ENCODE assay signal across 8 cellular contexts in the genomic region with DNA sequence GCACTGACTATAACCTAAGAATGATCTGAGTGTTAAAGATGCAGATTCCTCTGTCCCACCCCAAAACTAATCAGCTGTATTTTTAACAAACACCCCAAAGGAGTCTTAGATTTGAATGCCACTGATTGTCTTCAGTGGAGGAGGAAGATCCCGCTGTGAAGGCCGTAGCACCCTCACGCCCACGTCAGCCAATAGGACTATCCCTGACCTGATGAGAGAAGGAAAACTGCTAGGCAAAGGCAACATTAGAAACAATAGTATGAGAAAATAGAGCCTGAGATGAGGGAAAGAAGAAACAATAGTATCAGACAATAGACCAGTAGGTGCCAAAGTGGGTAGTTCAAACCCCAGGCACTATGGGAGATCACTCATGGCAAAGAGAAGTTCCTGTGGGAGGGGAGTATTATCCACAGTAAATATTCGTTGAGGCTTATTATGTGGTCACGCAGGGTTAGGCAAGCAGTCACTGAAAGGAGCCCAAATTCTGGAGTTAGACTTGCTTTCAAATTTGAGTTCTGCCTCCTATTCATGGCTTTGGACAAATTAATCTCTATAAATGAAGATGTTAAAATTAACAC. TPM values are rescaled to one million over a fixed set of nuclear protein-coding genes. Genes with fewer than 3 reads are reported as not detected.
DNase-seq lines count a peak whose midpoint lies in the region; ATAC-seq and TF ChIP-seq lines count a peak whose summit lies in the region.

No MANE protein-coding gene starts in this region.

- H3K36me3 ChIP-seq in iPS-18a (ENCODE audit: control insufficient read depth, low read depth, low read length), result peaks cover 11% of the 10 kb centered on the region
- H3K36me3 ChIP-seq in subcutaneous abdominal adipose tissue (ENCODE audit: control insufficient read depth in 5 of 5, insufficient read depth in 5 of 5, low read length in 5 of 5), result peaks cover 0 to 11% (median 3%) of the 10 kb centered on the region in 5 donors

- peak overlapping the region; percentile 98 for H3K27ac Mint-ChIP-seq in activated CD8-positive, alpha-beta T cell treated with anti-CD3 and anti-CD28 coated beads for 36 hours

- H3K9me3 Mint-ChIP-seq in activated CD8-positive, alpha-beta T cell treated with anti-CD3 and anti-CD28 coated beads for 36 hours, result peaks cover 3% of the 10 kb centered on the region

- no peak for ATAC-seq in activated CD8-positive, alpha-beta T cell treated with anti-CD3 and anti-CD28 coated beads for 36 hours
- no peak for ATAC-seq in GM21825 (IDR thresholded peaks at IDR 0.05; ENCODE audit: unreplicated experiment)
- ATAC-seq in HG02973 (IDR thresholded peaks at IDR 0.05; ENCODE audit: unreplicated experiment), result no peak

- CTCF ChIA-PET in activated CD8-positive, alpha-beta T cell treated with anti-CD3 and anti-CD28 coated beads for 36 hours (lab: Charles Lee), result interaction anchor here (2.0 to 15.2 kb wide), 2 partner anchors 19 to 47 kb away, joined by 9 to 215 read pairs; no protein-coding TSS in a partner anchor

- H3K4me3 ChIP-seq in iPS-18a (ENCODE audit: low read length), result peak overlapping the region; percentile 87
- H3K4me3 ChIP-seq in subcutaneous abdominal adipose tissue (ENCODE audit: low read depth in 1 of 5, low read length in 5 of 5), result peak overlapping the region; percentile 36 to 99 (median 99)

- POLR2A ChIA-PET in activated CD8-positive, alpha-beta T cell treated with anti-CD3 and anti-CD28 coated beads for 36 hours (lab: Charles Lee), result interaction anchor here (0.6 to 28.8 kb wide), 10 partner anchors 9 to 314 kb away, joined by 3 to 955 read pairs (median 10); a partner anchor contains a TSS

- peak overlapping the region; percentile 99 for H3K4me3 Mint-ChIP-seq in activated CD8-positive, alpha-beta T cell treated with anti-CD3 and anti-CD28 coated beads for 36 hours

- H3K36me3 Mint-ChIP-seq in activated CD8-positive, alpha-beta T cell treated with anti-CD3 and anti-CD28 coated beads for 36 hours (ENCODE audit: low read depth), result peaks cover 62% of the 10 kb centered on the region

- peaks cover 21% of the 10 kb centered on the region for H3K4me1 ChIP-seq in iPS-18a (ENCODE audit: control insufficient read depth, low read depth, low read length)
- peaks cover 12 to 60% (median 45%) of the 10 kb centered on the region in 5 donors for H3K4me1 ChIP-seq in subcutaneous abdominal adipose tissue (ENCODE audit: control insufficient read depth in 5 of 5, insufficient read depth in 5 of 5, low read length in 5 of 5)

- H3K27me3 ChIP-seq in iPS-18a (ENCODE audit: control insufficient read depth, insufficient read depth, low read length), result no peaks in the 10 kb centered on the region
- H3K27me3 ChIP-seq in subcutaneous abdominal adipose tissue (ENCODE audit: control insufficient read depth in 5 of 5, insufficient read depth in 4 of 5, low read length in 5 of 5), result no peaks in the 10 kb centered on the region

- no peaks in the 10 kb centered on the region for H3K27me3 Mint-ChIP-seq in activated CD8-positive, alpha-beta T cell treated with anti-CD3 and anti-CD28 coated beads for 36 hours

- TF ChIP-seq CTCF in activated CD8-positive, alpha-beta T cell treated with anti-CD3 and anti-CD28 coated beads for 36 hours (IDR thresholded peaks at IDR 0.05), result no peak

- H3K4me1 Mint-ChIP-seq in activated CD8-positive, alpha-beta T cell treated with anti-CD3 and anti-CD28 coated beads for 36 hours (ENCODE audit: low read depth), result peaks cover 49% of the 10 kb centered on the region

- H3K9me3 ChIP-seq in iPS-18a (ENCODE audit: control insufficient read depth, low read depth, low read length) (no peaks in the 10 kb centered on the region), subcutaneous abdominal adipose tissue (ENCODE audit: control insufficient read depth in 5 of 5, low read length in 5 of 5) (no peaks in the 10 kb centered on the region)

- intact Hi-C loops in activated CD8-positive, alpha-beta T cell treated with anti-CD3 and anti-CD28 coated beads for 36 hours (cut with micrococcal nuclease), result loop anchor here (2.0 to 5.0 kb wide), 2 partner anchors 43 to 178 kb away; no protein-coding TSS in a partner anchor

- DNase-seq in NCI-H82 (lab: John Stamatoyannopoulos, UW) (peak; percentile 27), NCI-H82 treated with DMSO at 0.1 percent for 48 hours (lab: John Stamatoyannopoulos, UW; ENCODE audit: unreplicated experiment) (no peak), RPMI8226 (no peak)
- DNase-seq in activated CD8-positive, alpha-beta T cell treated with anti-CD3 and anti-CD28 coated beads for 36 hours, result no peak

- H3K9ac ChIP-seq in iPS-18a (ENCODE audit: low read length) (peak overlapping the region; percentile 99), subcutaneous abdominal adipose tissue (ENCODE audit: low read length in 5 of 5) (peak overlapping the region; percentile 3 to 99 (median 4))

- H3K27ac ChIP-seq in iPS-18a (ENCODE audit: low read length), result peak overlapping the region; percentile 16
- H3K27ac ChIP-seq in subcutaneous abdominal adipose tissue (ENCODE audit: low read depth, low read length), result peak overlapping the region; percentile 100

RNA-seq across cellular contexts. Expression of a gene that starts 2.8 kb away (rescaled TPM):
- total RNA-seq in activated CD8-positive, alpha-beta T cell treated with anti-CD3 and anti-CD28 coated beads for 36 hours, result 100 to 1,000 TPM; 470 to 489 TPM
